32 cellular contexts compared by ENCODE assay signal in the genomic region with DNA sequence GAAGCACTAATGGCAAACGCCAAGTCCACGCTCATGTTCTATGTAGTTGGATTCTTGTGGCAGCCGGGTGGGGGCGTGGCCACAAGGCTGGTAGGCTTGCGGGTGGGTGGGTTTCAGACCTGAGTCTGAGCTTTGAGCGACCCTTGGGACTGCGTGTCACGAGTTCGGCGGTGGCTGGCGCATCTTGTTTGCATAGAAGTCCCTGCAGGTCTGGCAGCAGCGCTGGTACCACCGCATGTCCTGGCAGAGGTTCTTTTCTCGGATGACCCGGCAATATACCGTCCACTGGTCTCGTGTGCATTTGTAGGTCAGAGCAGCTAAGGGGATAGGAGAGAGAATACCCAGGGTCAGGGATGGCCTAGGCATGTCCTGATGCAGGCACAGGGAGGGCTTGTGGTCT.
"Had no signal": no experiment of that assay in that cellular context is flagged by ENCODE, and none has a peak within 500 bp of the region (broad histone marks: within the 10 kb centered on the region; RNA-seq: fewer than 3 reads in every experiment).

No MANE protein-coding gene starts in this region.

- H3K27ac ChIP-seq: adrenal gland, body of pancreas, colonic mucosa, epithelial cell of prostate, esophagus squamous epithelium, gastroesophageal sphincter, WERI-Rb-1 had no signal

- H3K36me3 Mint-ChIP-seq: activated naive CD8-positive, alpha-beta T cell had no signal

- H3K27ac Mint-ChIP-seq: activated B cell treated with CpG ODN at 0.5 μM for 24 hours; activated CD8-positive, alpha-beta T cell treated with anti-CD3 and anti-CD28 coated beads for 36 hours; activated naive CD8-positive, alpha-beta T cell; activated naive CD8-positive, alpha-beta T cell treated with anti-CD3 and anti-CD28 coated beads, Interleukin-2, amount 50 U/mL, for 24 hours; activated T-helper 17 cell treated with anti-CD3 and anti-CD28 coated beads, Interleukin-2, amount 50 U/mL, for 72 hours; T-helper 17 cell; T-helper 2 cell treated with Interferon-gamma antibody and Interleukin-4, amounts not matched to agents 5 μg/mL and 100 μg/mL, for 36 hours had no signal

- DNase-seq: activated B cell treated with CpG ODN at 0.5 μM for 24 hours; activated CD4-positive, alpha-beta T cell treated with anti-CD3 and anti-CD28 coated beads for 48 hours; activated CD4-positive, alpha-beta T cell treated with anti-CD3 and anti-CD28 coated beads, Interleukin-2, amount 50 U/mL, for 1 hour; activated CD4-positive, alpha-beta T cell treated with anti-CD3 and anti-CD28 coated beads, Interleukin-2, amount 50 U/mL, for 48 hours; activated CD8-positive, alpha-beta memory T cell treated with anti-CD3 and anti-CD28 coated beads for 24 hours; activated CD8-positive, alpha-beta T cell treated with anti-CD3 and anti-CD28 coated beads for 36 hours; activated effector memory CD4-positive, alpha-beta T cell treated with Interleukin-2 at 50 U/mL for 16 hours; activated gamma-delta T cell treated with Interleukin-2 at 50 U/mL for 16 hours; activated naive CD4-positive, alpha-beta T cell treated with anti-CD3 and anti-CD28 coated beads, Interleukin-2, amount 50 U/mL, for 16 hours; activated naive CD4-positive, alpha-beta T cell treated with Interleukin-2 at 50 U/mL for 16 hours; activated naive CD8-positive, alpha-beta T cell treated with anti-CD3 and anti-CD28 coated beads, Interleukin-2, amount 50 U/mL, for 24 hours; activated T-cell treated with anti-CD3 and anti-CD28 coated beads, Interleukin-2, amount 50 U/mL, for 4 hours; adrenal gland; amygdala; body of pancreas; caudate nucleus; colonic mucosa; effector CD8-positive, alpha-beta T cell; esophagus squamous epithelium; foreskin melanocyte; T-helper 1 cell; T-helper 17 cell; T1000; WERI-Rb-1 had no signal

- H3K27me3 ChIP-seq: adrenal gland, body of pancreas, colonic mucosa, gastroesophageal sphincter had no signal

- FAIRE-seq: endometrium, endothelial cell of umbilical vein had no signal

- H3K4me1 ChIP-seq: adrenal gland, body of pancreas, colonic mucosa had no signal

- H3K36me3 ChIP-seq: adrenal gland, colonic mucosa, esophagus squamous epithelium, WERI-Rb-1 had no signal

- ATAC-seq: activated CD4-positive, CD25-positive, alpha-beta regulatory T cell treated with anti-CD3 and anti-CD28 coated beads, Interleukin-2, amount 50 U/mL, for 24 hours; activated CD8-positive, alpha-beta T cell treated with anti-CD3 and anti-CD28 coated beads for 36 hours; activated naive CD8-positive, alpha-beta T cell treated with anti-CD3 and anti-CD28 coated beads, Interleukin-2, amount 50 U/mL, for 24 hours; activated T-cell treated with anti-CD3 and anti-CD28 coated beads, Interleukin-2, amount 50 U/mL, for 4 hours; activated T-helper 17 cell treated with anti-CD3 and anti-CD28 coated beads, Interleukin-2, amount 50 U/mL, for 72 hours; body of pancreas; gastroesophageal sphincter; T-helper 17 cell had no signal

- H3K4me3 ChIP-seq: adrenal gland, body of pancreas, colonic mucosa, esophagus squamous epithelium, gastroesophageal sphincter had no signal

- H3K27me3 Mint-ChIP-seq: activated CD8-positive, alpha-beta T cell treated with anti-CD3 and anti-CD28 coated beads for 36 hours; activated naive CD8-positive, alpha-beta T cell; activated naive CD8-positive, alpha-beta T cell treated with anti-CD3 and anti-CD28 coated beads, Interleukin-2, amount 50 U/mL, for 24 hours; activated T-helper 17 cell treated with anti-CD3 and anti-CD28 coated beads, Interleukin-2, amount 50 U/mL, for 72 hours; T-helper 17 cell had no signal

- H3K9me3 ChIP-seq: adrenal gland, body of pancreas, colonic mucosa, esophagus squamous epithelium, gastroesophageal sphincter had no signal

- H3K4me1 Mint-ChIP-seq: activated B cell treated with CpG ODN at 0.5 μM for 24 hours; activated naive CD8-positive, alpha-beta T cell treated with anti-CD3 and anti-CD28 coated beads, Interleukin-2, amount 50 U/mL, for 24 hours; activated T-helper 17 cell treated with anti-CD3 and anti-CD28 coated beads, Interleukin-2, amount 50 U/mL, for 72 hours; T-helper 17 cell had no signal

- H3K9me3 Mint-ChIP-seq: activated B cell treated with CpG ODN at 0.5 μM for 24 hours; activated CD8-positive, alpha-beta T cell treated with anti-CD3 and anti-CD28 coated beads for 36 hours; activated naive CD8-positive, alpha-beta T cell treated with anti-CD3 and anti-CD28 coated beads, Interleukin-2, amount 50 U/mL, for 24 hours; activated T-cell treated with anti-CD3 and anti-CD28 coated beads, Interleukin-2, amount 50 U/mL, for 4 hours; activated T-helper 17 cell treated with anti-CD3 and anti-CD28 coated beads, Interleukin-2, amount 50 U/mL, for 72 hours; T-helper 2 cell treated with Interferon-gamma antibody and Interleukin-4, amounts not matched to agents 5 μg/mL and 100 μg/mL, for 36 hours had no signal

- H3K4me3 Mint-ChIP-seq: activated B cell treated with CpG ODN at 0.5 μM for 24 hours; activated CD8-positive, alpha-beta T cell treated with anti-CD3 and anti-CD28 coated beads for 36 hours; activated naive CD8-positive, alpha-beta T cell; activated naive CD8-positive, alpha-beta T cell treated with anti-CD3 and anti-CD28 coated beads, Interleukin-2, amount 50 U/mL, for 24 hours; activated T-cell treated with anti-CD3 and anti-CD28 coated beads, Interleukin-2, amount 50 U/mL, for 4 hours; activated T-helper 17 cell treated with anti-CD3 and anti-CD28 coated beads, Interleukin-2, amount 50 U/mL, for 72 hours; T-helper 17 cell; T-helper 2 cell treated with Interferon-gamma antibody and Interleukin-4, amounts not matched to agents 5 μg/mL and 100 μg/mL, for 36 hours had no signal
